9 cellular contexts compared by ENCODE assay signal in genomic region chr17:77958716-77959215, GRCh38. TPM values are rescaled to one million over a fixed set of nuclear protein-coding genes. Genes with fewer than 3 reads are reported as not detected.
A peak's percentile ranks its signal among the peaks of the same experiment; 100 is the strongest.
DNase-seq lines count a peak whose midpoint lies in the region; ATAC-seq and TF ChIP-seq lines count a peak whose summit lies in the region.
"Had no signal": no experiment of that assay in that cellular context is flagged by ENCODE, and none has a peak within 500 bp of the region (broad histone marks: within the 10 kb centered on the region; RNA-seq: fewer than 3 reads in every experiment).

No MANE protein-coding gene starts in this region.

- peak; percentile 11 for ATAC-seq in HG03342 (IDR thresholded peaks at IDR 0.05; ENCODE audit: unreplicated experiment)

- no peak overlapping the region for H2AFZ ChIP-seq in osteoblast (ENCODE audit: low read length)

- H3K36me3 ChIP-seq in osteoblast (ENCODE audit: insufficient read depth, low read length), result no peaks in the 10 kb centered on the region

- no peaks in the 10 kb centered on the region for H3K9me3 ChIP-seq in osteoblast (ENCODE audit: low read depth, low read length)

- H3K27ac Mint-ChIP-seq in brain, result peak overlapping the region in 1 of 5 experiments; percentile 83

- peaks cover 38% of the 10 kb centered on the region for H4K20me1 ChIP-seq in osteoblast (ENCODE audit: insufficient read depth, low read length)

- peaks cover 0 to 3% (median 0%) of the 10 kb centered on the region in 5 experiments for H3K9me3 Mint-ChIP-seq in brain

- H3K36me3 Mint-ChIP-seq in brain, result no peaks in the 10 kb centered on the region

- H3K4me2 ChIP-seq in osteoblast (ENCODE audit: insufficient read depth, low read length), result peak overlapping the region; percentile 95

- DNase-seq in stimulated activated CD4-positive, alpha-beta T cell treated with anti-CD3 and anti-CD28 coated beads, Interleukin-12 subunit alpha, Interleukin-12 subunit beta, amount 100 ng/mL, for 4 hours, result peak; percentile 33
- no peak for DNase-seq in stimulated activated CD4-positive, alpha-beta T cell treated with anti-CD3 and anti-CD28 coated beads, Interleukin-1b, Interleukin-23, amount 100 ng/mL, for 48 hours
- DNase-seq in osteoblast (ENCODE audit: insufficient read length, low spot score, missing footprints), result no peak
- DNase-seq in NCI-H1417 treated with DMSO at 0.1 percent for 48 hours (lab: John Stamatoyannopoulos, UW), result no peak
- no peak for DNase-seq in NCI-H1048 (lab: John Stamatoyannopoulos, UW)
- DNase-seq in SW480 (ENCODE audit: low spot score), result no peak

- peaks cover 33% of the 10 kb centered on the region for H3K27me3 Mint-ChIP-seq in brain

- H3K4me1 Mint-ChIP-seq in brain, result peaks cover 66% of the 10 kb centered on the region

- H3K79me2 ChIP-seq in osteoblast (ENCODE audit: insufficient read depth, low read length), result peaks cover 26% of the 10 kb centered on the region

- peak overlapping the region in 4 of 5 experiments; percentile 50 to 92 (median 76) for H3K4me3 Mint-ChIP-seq in brain

- H3K4me1 ChIP-seq in osteoblast (ENCODE audit: insufficient read depth, low read length), result peaks cover 21% of the 10 kb centered on the region

- H3K4me3 ChIP-seq in osteoblast (ENCODE audit: insufficient read depth, low read length), result peak overlapping the region; percentile 78

- no peak for TF ChIP-seq CTCF in brain (conservative IDR thresholded peaks at IDR 0.05)
- TF ChIP-seq CTCF in osteoblast (IDR thresholded peaks at IDR 0.05; ENCODE audit: extremely low read depth, low read depth, low read length), result no peak

- H3K27ac ChIP-seq in osteoblast (ENCODE audit: low read depth, low read length), result no peak overlapping the region
- H3K27ac ChIP-seq: epithelial cell of prostate had no signal

- peaks cover 59% of the 10 kb centered on the region for H3K27me3 ChIP-seq in osteoblast (ENCODE audit: insufficient read depth, low read length)

RNA-seq across cellular contexts. Expression of gene TNRC6C, which starts 0.3 kb away (rescaled TPM):
- polyA plus RNA-seq in brain (ENCODE audit: insufficient read depth, low read depth, low replicate concordance), result 5.8 TPM
- 6.2 and 6.5 TPM in 2 replicates for total RNA-seq in osteoblast
